In genomic region chr15:90660996-90661325, GRCh38 we compare ENCODE assay signal across 8 cellular contexts. TPM values are rescaled to one million over a fixed set of nuclear protein-coding genes. Genes with fewer than 3 reads are reported as not detected.
DNase-seq lines count a peak whose midpoint lies in the region; ATAC-seq and TF ChIP-seq lines count a peak whose summit lies in the region.
"Not testable (repeated sequence)": the region's sequence is repeated elsewhere in the genome, so short reads cannot be mapped to it uniquely, and the experiment has no call there.

No MANE protein-coding gene starts in this region.

- not testable (repeated sequence) for H3K9me3 Mint-ChIP-seq in activated T-helper 17 cell treated with anti-CD3 and anti-CD28 coated beads, Interleukin-2, amount 50 U/mL, for 72 hours

- peak overlapping the region; percentile 84 for H3K27ac Mint-ChIP-seq in activated T-helper 17 cell treated with anti-CD3 and anti-CD28 coated beads, Interleukin-2, amount 50 U/mL, for 72 hours

- H3K79me2 ChIP-seq in DOHH2 (ENCODE audit: control insufficient read depth, low read length): peaks cover 39% of the 10 kb centered on the region

- H3K4me1 ChIP-seq in DOHH2 (ENCODE audit: control insufficient read depth, low read length) (peaks cover 91% of the 10 kb centered on the region), sigmoid colon (peaks cover 0 to 12% (median 6%) of the 10 kb centered on the region in 4 donors), upper lobe of right lung (peaks cover 25% of the 10 kb centered on the region)

- H3K4me1 Mint-ChIP-seq in activated T-helper 17 cell treated with anti-CD3 and anti-CD28 coated beads, Interleukin-2, amount 50 U/mL, for 72 hours: peaks cover 48% of the 10 kb centered on the region

- not testable (repeated sequence) for H4K20me1 ChIP-seq in DOHH2 (ENCODE audit: control insufficient read depth, insufficient read depth, low read depth, low read length)

- H3K27ac ChIP-seq in DOHH2 (ENCODE audit: low read depth, low read length) (peak overlapping the region; percentile 99), KOPT-K1 (ENCODE audit: low read depth, low read length, poor library complexity, severe bottlenecking) (peak overlapping the region; percentile 54), coronary artery (peak overlapping the region; percentile 39 to 87), sigmoid colon (peak overlapping the region; percentile 54 to 79 (median 57)), upper lobe of right lung (peak overlapping the region; percentile 79)

- WGBS in sigmoid colon, 2 donors: 41 to 73% methylated on average over 4 of the region's 4 CpGs

- H3K4me3 ChIP-seq in DOHH2 (ENCODE audit: low read length): peak overlapping the region; percentile 68
- H3K4me3 ChIP-seq in coronary artery: peak overlapping the region; percentile 30
- H3K4me3 ChIP-seq in kidney epithelial cell (ENCODE audit: low read depth, low read length): peak overlapping the region; percentile 6
- H3K4me3 ChIP-seq in sigmoid colon: not testable (repeated sequence)
- peak overlapping the region; percentile 11 for H3K4me3 ChIP-seq in upper lobe of right lung

- TF ChIP-seq POLR2A in sigmoid colon (IDR thresholded peaks at IDR 0.05): not testable (repeated sequence)

- ATAC-seq in activated T-helper 17 cell treated with anti-CD3 and anti-CD28 coated beads, Interleukin-2, amount 50 U/mL, for 72 hours (replicated peaks): not testable (repeated sequence)
- peak; percentile 27 for ATAC-seq in upper lobe of right lung

- DNase-seq in SIG-M5 (lab: John Stamatoyannopoulos, UW): peak; percentile 71
- not testable (repeated sequence) for DNase-seq in coronary artery (ENCODE audit: low spot score); kidney epithelial cell (ENCODE audit: low read depth); sigmoid colon; upper lobe of right lung

- TF ChIP-seq CTCF in DOHH2 (IDR thresholded peaks at IDR 0.05; ENCODE audit: low read depth, low read length, poor library complexity, severe bottlenecking); coronary artery (IDR thresholded peaks at IDR 0.05); kidney epithelial cell (IDR thresholded peaks at IDR 0.05; ENCODE audit: insufficient read depth, low read length, poor library complexity, severe bottlenecking); sigmoid colon (IDR thresholded peaks at IDR 0.05); upper lobe of right lung (IDR thresholded peaks at IDR 0.05): not testable (repeated sequence)

- H3K9me3 ChIP-seq in DOHH2 (ENCODE audit: control insufficient read depth, insufficient read depth, low read length); KOPT-K1 (ENCODE audit: insufficient read depth, low read length, poor library complexity, severe bottlenecking); sigmoid colon; upper lobe of right lung: not testable (repeated sequence)

- not testable (repeated sequence) for H3K36me3 Mint-ChIP-seq in activated T-helper 17 cell treated with anti-CD3 and anti-CD28 coated beads, Interleukin-2, amount 50 U/mL, for 72 hours (ENCODE audit: low read depth)

- H3K27me3 Mint-ChIP-seq in activated T-helper 17 cell treated with anti-CD3 and anti-CD28 coated beads, Interleukin-2, amount 50 U/mL, for 72 hours: peaks cover 20% of the 10 kb centered on the region

- TF ChIP-seq EP300 in sigmoid colon (IDR thresholded peaks at IDR 0.05): not testable (repeated sequence)

- H3K9me2 ChIP-seq in DOHH2 (replicated peaks; ENCODE audit: control insufficient read depth, low read length): not testable (repeated sequence)

- H3K36me3 ChIP-seq in DOHH2 (ENCODE audit: control insufficient read depth, low read length): peaks cover 22% of the 10 kb centered on the region
- not testable (repeated sequence) for H3K36me3 ChIP-seq in KOPT-K1 (ENCODE audit: insufficient read depth, low read length); kidney epithelial cell (ENCODE audit: control insufficient read depth, insufficient read depth, low read length); sigmoid colon; upper lobe of right lung

- peak overlapping the region; percentile 96 for H3K4me2 ChIP-seq in DOHH2 (ENCODE audit: low read length)

- intact Hi-C loops in sigmoid colon (cut with DNase I); upper lobe of right lung (cut with DNase I): not testable (repeated sequence)

- H3K27me3 ChIP-seq in DOHH2 (ENCODE audit: control insufficient read depth, low read length); kidney epithelial cell (ENCODE audit: control insufficient read depth, insufficient read depth, low read length); sigmoid colon; upper lobe of right lung: not testable (repeated sequence)

- H3K4me3 Mint-ChIP-seq in activated T-helper 17 cell treated with anti-CD3 and anti-CD28 coated beads, Interleukin-2, amount 50 U/mL, for 72 hours: peak overlapping the region; percentile 82

- peaks cover 65% of the 10 kb centered on the region for H3F3A ChIP-seq in DOHH2 (ENCODE audit: control insufficient read depth, insufficient read depth)

RNA-seq across cellular contexts. Expression of gene BLM, which starts 56.2 kb away (rescaled TPM):
- total RNA-seq in activated T-helper 17 cell treated with anti-CD3 and anti-CD28 coated beads, Interleukin-2, amount 50 U/mL, for 72 hours: 10 to 100 TPM; 68.2 to 81.4 TPM
- 5.0 and 5.6 TPM in 2 replicates for total RNA-seq in kidney epithelial cell
- total RNA-seq in sigmoid colon: under 1 TPM in 3 of 4 donors, not detected in 1; 0.54 to 0.99 (median 0.71) TPM
- 1 to 10 TPM in 2 of 3 donors, under 1 TPM in 1; 0.60 to 6.2 (median 3.0) TPM for polyA plus RNA-seq in sigmoid colon
- 1.5 TPM for total RNA-seq in upper lobe of right lung

Comparison
In these comparisons a context has a peak if more than half of its experiments do, and no peak if none do; other contexts are left out.
1. RNA of gene BLM, which starts 56.2 kb away (total RNA-seq): 68.2 to 81.4 TPM in activated T-helper 17 cell treated with anti-CD3 and anti-CD28 coated beads, Interleukin-2, amount 50 U/mL, for 72 hours; 5.0 to 5.6 TPM in kidney epithelial cell, 1.5 TPM in upper lobe of right lung (single experiment) and 0.54 to 0.99 TPM in sigmoid colon; every median in the first group is over 10 times any median in the second.
2. Peak in every context shown above with its lines, with median percentiles within 50 percentile points of each other: H3K27ac ChIP-seq.